Comparison of ENCODE assay signal across 8 cellular contexts in the genomic region with DNA sequence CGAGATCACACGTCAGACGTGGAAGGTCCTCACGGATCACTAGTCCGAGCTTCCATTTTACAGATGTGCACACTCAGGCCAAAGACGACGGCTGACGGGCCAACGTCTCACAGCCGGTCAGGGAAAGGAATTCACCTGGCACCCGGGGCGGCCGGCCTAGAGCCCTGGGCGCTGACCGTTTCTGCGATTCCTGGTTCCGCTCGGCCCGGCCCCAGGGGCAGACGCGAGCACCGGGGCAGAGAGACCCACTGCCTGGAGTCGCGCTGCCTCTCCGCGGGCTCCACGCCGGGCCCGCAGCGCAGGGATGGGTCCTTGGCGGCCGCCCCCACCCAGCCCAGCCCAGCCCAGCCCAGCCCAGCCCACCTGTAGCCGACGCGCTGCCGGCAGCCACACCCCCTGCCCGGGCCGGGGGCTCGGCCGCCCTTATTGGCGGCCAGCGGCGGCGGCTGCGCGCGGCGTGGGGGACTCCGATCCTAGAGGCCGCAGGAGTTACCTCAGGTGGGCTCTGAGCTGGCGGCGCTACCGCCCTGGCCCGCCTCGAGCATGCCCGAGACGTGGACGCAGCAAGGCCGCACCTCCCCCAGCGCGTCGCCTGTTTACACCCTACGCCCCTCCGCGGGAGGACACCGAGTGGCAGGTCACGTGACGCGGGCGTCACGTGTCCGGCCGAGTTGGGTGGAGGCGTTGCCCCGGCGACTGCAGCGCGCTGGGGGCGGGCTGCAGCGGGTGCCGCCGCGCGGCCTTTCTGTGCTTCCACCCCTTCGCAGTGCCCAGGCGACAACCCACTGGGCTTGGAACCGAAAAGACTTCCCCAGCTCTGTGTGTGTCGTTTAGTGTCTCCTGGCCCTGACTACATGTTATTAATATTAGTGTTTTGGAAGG.
DNase-seq lines count a peak whose midpoint lies in the region; TF ChIP-seq lines count a peak whose summit lies in the region.

No MANE protein-coding gene starts in this region.

- peaks cover 6% of the 10 kb centered on the region for H3K9me3 Mint-ChIP-seq in neural crest cell

- H3K36me3 Mint-ChIP-seq in neural crest cell (ENCODE audit: low read depth) = peaks cover 7% of the 10 kb centered on the region

- H3K4me2 ChIP-seq in GM23248 (ENCODE audit: unreplicated experiment) (peak overlapping the region; percentile 94), Karpas-422 (ENCODE audit: low read depth, low read length, poor library complexity, severe bottlenecking) (peak overlapping the region; percentile 84)

- H3K36me3 ChIP-seq in GM23248 (ENCODE audit: low read depth) (no peaks in the 10 kb centered on the region), Karpas-422 (ENCODE audit: insufficient read depth, low read length) (peaks cover 22% of the 10 kb centered on the region), stomach (peaks cover 0 to 10% (median 0%) of the 10 kb centered on the region in 4 donors)

- H3K4me1 Mint-ChIP-seq in neural crest cell = peaks cover 31% of the 10 kb centered on the region

- in situ Hi-C loops in GM23248 (cut with MboI) = no loop called here

- no peak for TF ChIP-seq CTCF in foreskin fibroblast (IDR thresholded peaks at IDR 0.05; ENCODE audit: low read depth, low read length)
- no peak for TF ChIP-seq CTCF in neural crest cell (conservative IDR thresholded peaks at IDR 0.05)
- no peak for TF ChIP-seq CTCF in stomach (IDR thresholded peaks at IDR 0.05)

- DNase-seq in EH (ENCODE audit: low read depth) = peak; percentile 90
- DNase-seq in GM23248 = peak; percentile 97
- peak; percentile 96 for DNase-seq in Karpas-422
- peak; percentile 89 for DNase-seq in RPMI7951 (ENCODE audit: low read depth)
- peak; percentile 85 for DNase-seq in activated effector memory CD4-positive, alpha-beta T cell treated with Interleukin-2 at 50 U/mL for 16 hours
- DNase-seq in foreskin fibroblast = peak; percentile 96 to 98
- DNase-seq in neural crest cell (ENCODE audit: low read depth, low spot score) = peak; percentile 84
- peak; percentile 94 for DNase-seq in stomach

- peak overlapping the region; percentile 77 for H3K4me3 ChIP-seq in GM23248
- peak overlapping the region; percentile 88 for H3K4me3 ChIP-seq in Karpas-422 (ENCODE audit: low read length)
- H3K4me3 ChIP-seq in foreskin fibroblast (ENCODE audit: low read depth in 1 of 2, low read length in 2 of 2) = peak overlapping the region; percentile 65 to 92
- H3K4me3 ChIP-seq in stomach = peak overlapping the region; percentile 73 to 94 (median 81)

- peak overlapping the region; percentile 79 for H3K9ac ChIP-seq in GM23248
- peak overlapping the region; percentile 85 for H3K9ac ChIP-seq in Karpas-422 (ENCODE audit: low read length)

- 1 to 2% methylated on average over 71 to 83 of the region's 88 CpGs for WGBS in GM23248 (ENCODE audit: low coverage in 1 of 2, low lambda C conversion rate in 2 of 2, missing lambda C conversion rate in 2 of 2), 2 experiments
- WGBS in stomach, 5 donors = 0 to 1% (median 0%) methylated on average over 9 to 88 of the region's 88 CpGs

- H3K27me3 Mint-ChIP-seq in neural crest cell (ENCODE audit: low read depth) = peaks cover 11% of the 10 kb centered on the region

- no peak overlapping the region for H3K27ac ChIP-seq in GM23248
- peak overlapping the region; percentile 8; the same call in 1 of the 2 replicates for H3K27ac ChIP-seq in Karpas-422 (ENCODE audit: low read length)
- peak overlapping the region; percentile 65 to 87 (median 83) for H3K27ac ChIP-seq in stomach

- no peaks in the 10 kb centered on the region for H4K20me1 ChIP-seq in GM23248 (ENCODE audit: insufficient read depth)
- H4K20me1 ChIP-seq in Karpas-422 (ENCODE audit: insufficient read depth, low read depth, low read length) = no peaks in the 10 kb centered on the region

- H3K27me3 ChIP-seq in GM23248 (replicated peaks; ENCODE audit: insufficient read depth) (peaks cover 10% of the 10 kb centered on the region; the same call in 1 of the 2 replicates), Karpas-422 (ENCODE audit: low read length) (no peaks in the 10 kb centered on the region), stomach (peaks cover 0 to 4% (median 0%) of the 10 kb centered on the region in 3 donors)

- H2AFZ ChIP-seq in GM23248 (peak overlapping the region; percentile 92), Karpas-422 (ENCODE audit: low read length) (peak overlapping the region; percentile 83; the same call in 1 of the 2 replicates)

- intact Hi-C loops in stomach (cut with DNase I; ENCODE audit: low total_unique reads) = loop anchor here (10.0 kb wide), 1 partner anchor 120 kb away; no protein-coding TSS in a partner anchor

- peak overlapping the region; percentile 89 for H3K4me3 Mint-ChIP-seq in neural crest cell

- no peaks in the 10 kb centered on the region for H3F3A ChIP-seq in GM23248 (ENCODE audit: insufficient read depth)

- no peaks in the 10 kb centered on the region for H3K9me3 ChIP-seq in GM23248 (ENCODE audit: low read depth)
- peaks cover 9% of the 10 kb centered on the region; the same call in 1 of the 2 replicates for H3K9me3 ChIP-seq in Karpas-422 (ENCODE audit: low read length)
- H3K9me3 ChIP-seq in stomach = no peaks in the 10 kb centered on the region

- H3K4me1 ChIP-seq in GM23248 (ENCODE audit: insufficient read depth) = peaks cover 6% of the 10 kb centered on the region
- peaks cover 33% of the 10 kb centered on the region for H3K4me1 ChIP-seq in Karpas-422 (ENCODE audit: low read length)
- H3K4me1 ChIP-seq in stomach = peaks cover 12 to 36% (median 21%) of the 10 kb centered on the region in 4 donors

- peaks cover 28% of the 10 kb centered on the region for H3K79me2 ChIP-seq in GM23248 (ENCODE audit: insufficient read depth)
- H3K79me2 ChIP-seq in Karpas-422 (ENCODE audit: low read length) = peaks cover 48% of the 10 kb centered on the region

- H3K27ac Mint-ChIP-seq in neural crest cell (ENCODE audit: unreplicated experiment) = peak overlapping the region; percentile 72

- no peak for TF ChIP-seq EP300 in stomach (IDR thresholded peaks at IDR 0.05)

- H3K9me2 ChIP-seq in GM23248 (ENCODE audit: insufficient read depth) (no peaks in the 10 kb centered on the region), Karpas-422 (replicated peaks; ENCODE audit: insufficient read depth, low read length) (no peaks in the 10 kb centered on the region)

- TF ChIP-seq POLR2A in stomach (IDR thresholded peaks at IDR 0.05) = no peak
